Comparison of ENCODE assay signal across 15 cellular contexts in genomic region chr2:10372862-10373240, GRCh38.
"Had no signal": no experiment of that assay in that cellular context is flagged by ENCODE, and none has a peak within 500 bp of the region (broad histone marks: within the 10 kb centered on the region; RNA-seq: fewer than 3 reads in every experiment).

No MANE protein-coding gene starts in this region.

- H3K4me3 Mint-ChIP-seq: activated naive CD8-positive, alpha-beta T cell treated with anti-CD3 and anti-CD28 coated beads, Interleukin-2, amount 50 U/mL, for 24 hours; activated T-cell treated with anti-CD3 and anti-CD28 coated beads, Interleukin-2, amount 50 U/mL, for 72 hours had no signal

- H3K4me3 ChIP-seq: ascending aorta, coronary artery, hepatocyte, left ventricle myocardium inferior, right lobe of liver, upper lobe of right lung had no signal

- H3K4me2 ChIP-seq: hepatocyte had no signal

- H3K27ac ChIP-seq: ascending aorta, coronary artery, hepatocyte, left ventricle myocardium inferior, right lobe of liver, upper lobe of right lung had no signal

- H3K27me3 Mint-ChIP-seq: activated naive CD8-positive, alpha-beta T cell treated with anti-CD3 and anti-CD28 coated beads, Interleukin-2, amount 50 U/mL, for 24 hours had no signal

- H3K27me3 ChIP-seq: ascending aorta, hepatocyte, right lobe of liver, upper lobe of right lung had no signal

- H3K27ac Mint-ChIP-seq: activated T-cell treated with anti-CD3 and anti-CD28 coated beads, Interleukin-2, amount 50 U/mL, for 72 hours had no signal

- H3K9me3 ChIP-seq: ascending aorta, left ventricle myocardium inferior, right lobe of liver, upper lobe of right lung had no signal

- H3K9me3 Mint-ChIP-seq: activated naive CD8-positive, alpha-beta T cell treated with anti-CD3 and anti-CD28 coated beads, Interleukin-2, amount 50 U/mL, for 24 hours; activated T-cell treated with anti-CD3 and anti-CD28 coated beads, Interleukin-2, amount 50 U/mL, for 72 hours had no signal

- ATAC-seq: activated CD4-positive, CD25-positive, alpha-beta regulatory T cell treated with anti-CD3 and anti-CD28 coated beads, Interleukin-2, amount 50 U/mL, for 24 hours; activated naive CD8-positive, alpha-beta T cell treated with anti-CD3 and anti-CD28 coated beads, Interleukin-2, amount 50 U/mL, for 24 hours; activated T-cell treated with anti-CD3 and anti-CD28 coated beads, Interleukin-2, amount 50 U/mL, for 72 hours; right lobe of liver; upper lobe of right lung had no signal

- H3K36me3 ChIP-seq: ascending aorta, left ventricle myocardium inferior had no signal

- H3K4me1 ChIP-seq: ascending aorta had no signal

- DNase-seq: activated CD4-positive, alpha-beta T cell treated with anti-CD3 and anti-CD28 coated beads, Interleukin-2, amount 50 U/mL, for 48 hours; activated naive CD8-positive, alpha-beta T cell treated with anti-CD3 and anti-CD28 coated beads, Interleukin-2, amount 50 U/mL, for 24 hours; activated T-cell treated with anti-CD3 and anti-CD28 coated beads, Interleukin-2, amount 50 U/mL, for 72 hours; effector CD4-positive, alpha-beta T cell; kidney; mesendoderm; right lobe of liver; stimulated activated naive CD4-positive, alpha-beta T cell treated with Interleukin-2 at 50 U/mL for 16 hours; T-helper 2 cell; upper lobe of right lung had no signal

- H2AFZ ChIP-seq: hepatocyte had no signal
